ENCODE assay signal across 13 cellular contexts in genomic region chr3:152380048-152380447, GRCh38.
DNase-seq lines count a peak whose midpoint lies in the region; TF ChIP-seq lines count a peak whose summit lies in the region.
"Had no signal": no experiment of that assay in that cellular context is flagged by ENCODE, and none has a peak within 500 bp of the region (broad histone marks: within the 10 kb centered on the region; RNA-seq: fewer than 3 reads in every experiment).

No MANE protein-coding gene starts in this region.

- DNase-seq in OCI-M1 (lab: John Stamatoyannopoulos, UW) (peak; percentile 34), esophagus squamous epithelium (lab: John Stamatoyannopoulos, UW) (no peak), spleen (no peak), testis (no peak), EL (no peak), NCI-H1092 treated with DMSO at 0.1 percent for 48 hours (lab: John Stamatoyannopoulos, UW) (no peak)
- DNase-seq: activated CD4-positive, alpha-beta T cell treated with anti-CD3 and anti-CD28 coated beads for 4 hours; aorta; DMS79 treated with DMSO at 0.1 percent for 48 hours; erythroblast; KBM-7; kidney glomerular epithelial cell had no signal

- intact Hi-C loops in esophagus squamous epithelium (cut with DNase I) = no loop called here
- intact Hi-C loops in spleen (cut with DNase I; ENCODE audit: low total_unique reads) = no loop called here
- intact Hi-C loops in testis (cut with DNase I; ENCODE audit: low total_unique reads) = no loop called here

- H3K27me3 ChIP-seq in DOHH2 (ENCODE audit: control insufficient read depth, low read length) = no peaks in the 10 kb centered on the region
- no peaks in the 10 kb centered on the region for H3K27me3 ChIP-seq in esophagus squamous epithelium
- no peaks in the 10 kb centered on the region for H3K27me3 ChIP-seq in spleen (replicated peaks in 1 of 7)
- H3K27me3 ChIP-seq in testis = no peaks in the 10 kb centered on the region

- H3K4me2 ChIP-seq in DOHH2 (ENCODE audit: low read length) = peak overlapping the region; percentile 74

- 63 to 65% methylated on average over 4 of the region's 4 CpGs for WGBS in esophagus squamous epithelium, 2 donors
- 42 to 67% (median 54%) methylated on average over 4 of the region's 4 CpGs for WGBS in spleen, 5 donors
- 53 to 58% methylated on average over 4 of the region's 4 CpGs for WGBS in testis, 2 donors

- TF ChIP-seq CTCF in DOHH2 (IDR thresholded peaks at IDR 0.05; ENCODE audit: low read depth, low read length, poor library complexity, severe bottlenecking) (no peak), esophagus squamous epithelium (IDR thresholded peaks at IDR 0.05) (no peak), spleen (IDR thresholded peaks at IDR 0.05 in 8 of 11, conservative IDR thresholded peaks at IDR 0.05 in 3 of 11) (no peak), testis (IDR thresholded peaks at IDR 0.05) (no peak)

- H3K27ac ChIP-seq in DOHH2 (ENCODE audit: low read depth, low read length) (no peak overlapping the region), esophagus squamous epithelium (peak overlapping the region in 3 of 4 donors; percentile 23 to 64 (median 27)), spleen (peak overlapping the region in 7 of 8 donors; percentile 62 to 88 (median 82)), testis (no peak overlapping the region)

- peaks cover 26% of the 10 kb centered on the region for H3F3A ChIP-seq in DOHH2 (ENCODE audit: control insufficient read depth, insufficient read depth)

- H3K4me3 ChIP-seq in DOHH2 (ENCODE audit: low read length) = peak overlapping the region; percentile 27
- no peak overlapping the region for H3K4me3 ChIP-seq in esophagus squamous epithelium
- peak overlapping the region in 1 of 8 donors; percentile 33 for H3K4me3 ChIP-seq in spleen
- no peak overlapping the region for H3K4me3 ChIP-seq in testis

- no peaks in the 10 kb centered on the region for H4K20me1 ChIP-seq in DOHH2 (ENCODE audit: control insufficient read depth, insufficient read depth, low read depth, low read length)

- no peaks in the 10 kb centered on the region for H3K9me3 ChIP-seq in DOHH2 (ENCODE audit: control insufficient read depth, insufficient read depth, low read length)
- no peaks in the 10 kb centered on the region for H3K9me3 ChIP-seq in esophagus squamous epithelium
- no peaks in the 10 kb centered on the region for H3K9me3 ChIP-seq in spleen
- H3K9me3 ChIP-seq in testis = no peaks in the 10 kb centered on the region

- H3K36me3 ChIP-seq in DOHH2 (ENCODE audit: control insufficient read depth, low read length) = peaks cover 63% of the 10 kb centered on the region
- H3K36me3 ChIP-seq in esophagus squamous epithelium = peaks cover 0 to 7% (median 0%) of the 10 kb centered on the region in 3 donors
- peaks cover 0 to 15% (median 0%) of the 10 kb centered on the region in 6 donors for H3K36me3 ChIP-seq in spleen
- no peaks in the 10 kb centered on the region for H3K36me3 ChIP-seq in testis (ENCODE audit: low read depth, missing control alignments)

- H3K9me2 ChIP-seq in DOHH2 (replicated peaks; ENCODE audit: control insufficient read depth, low read length) = no peaks in the 10 kb centered on the region

- H3K79me2 ChIP-seq in DOHH2 (ENCODE audit: control insufficient read depth, low read length) = peaks cover 90% of the 10 kb centered on the region

- no peak for TF ChIP-seq POLR2A in esophagus squamous epithelium (IDR thresholded peaks at IDR 0.05)
- TF ChIP-seq POLR2A in spleen (IDR thresholded peaks at IDR 0.05) = no peak
- no peak for TF ChIP-seq POLR2A in testis (IDR thresholded peaks at IDR 0.05)

- H3K4me1 ChIP-seq in DOHH2 (ENCODE audit: control insufficient read depth, low read length) = peaks cover 94% of the 10 kb centered on the region
- peaks cover 11 to 83% (median 38%) of the 10 kb centered on the region in 3 donors for H3K4me1 ChIP-seq in esophagus squamous epithelium
- H3K4me1 ChIP-seq in spleen = peaks cover 52 to 100% (median 99%) of the 10 kb centered on the region in 6 donors
- H3K4me1 ChIP-seq in testis = peaks cover 36% of the 10 kb centered on the region

Comparison
In these comparisons a context has a peak if more than half of its experiments do, and no peak if none do; other contexts are left out.
1. H3K27ac ChIP-seq: peak in esophagus squamous epithelium (3 of 4) and spleen (7 of 8); none in DOHH2 (single experiment) and testis (0 of 2).